In the genomic region with DNA sequence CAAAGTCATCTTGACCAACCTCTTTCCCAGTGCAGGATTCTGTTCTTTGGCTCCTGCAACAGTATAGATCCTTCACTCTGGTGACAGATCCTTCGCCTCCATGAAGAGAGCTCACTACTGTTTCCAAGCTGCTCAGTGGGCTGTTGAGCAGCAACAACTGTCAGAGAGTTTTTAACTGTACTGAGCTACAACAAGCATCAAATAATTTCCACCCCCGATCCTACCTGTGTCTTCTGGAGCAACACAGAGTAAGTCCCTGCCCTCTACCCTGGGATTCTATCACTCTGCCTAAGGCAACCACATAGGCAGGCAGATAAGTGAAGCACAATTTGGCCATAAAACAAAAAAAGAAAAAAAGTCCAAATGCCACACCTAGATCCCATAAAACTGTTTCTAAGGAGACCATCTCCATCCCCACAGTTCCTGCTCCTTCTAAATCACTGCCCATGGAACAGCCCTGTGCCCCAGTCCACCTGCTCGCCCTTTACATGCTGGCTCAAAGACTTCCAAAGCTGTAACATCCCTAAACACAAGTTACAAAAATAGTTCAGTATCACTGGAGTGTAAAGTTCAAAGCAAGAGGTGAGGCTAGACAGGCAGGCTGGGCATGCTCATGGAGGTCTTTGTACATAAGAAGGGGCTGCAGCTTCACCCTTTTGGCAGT, we compare ENCODE assay signal across 15 cellular contexts.
"Had no signal": no experiment of that assay in that cellular context is flagged by ENCODE, and none has a peak within 500 bp of the region (broad histone marks: within the 10 kb centered on the region; RNA-seq: fewer than 3 reads in every experiment).

No MANE protein-coding gene starts in this region.

- H3K4me3 Mint-ChIP-seq: activated CD4-positive, alpha-beta T cell treated with anti-CD3 and anti-CD28 coated beads, Interleukin-2, amount 10 ng/mL, durations not matched to agents 24 days and 14 days; activated T-helper 1 cell treated with anti-CD3 and anti-CD28 coated beads, Interleukin-12 subunit alpha, Interleukin-12 subunit beta, Interleukin-2, Interleukin-4 antibody, amounts not matched to agents 30 ng/mL and 10 ng/mL and 1 ng/mL, durations not matched to agents 14 hours and 24 hours and 36 hours; mesothelial cell of epicardium; naive thymus-derived CD4-positive, alpha-beta T cell; stimulated activated naive CD8-positive, alpha-beta T cell treated with anti-CD3 and anti-CD28 coated beads, Interleukin-15, Interleukin-2, amounts not matched to agents 100 ng/mL and 50 ng/mL, for 24 hours had no signal

- H3K27ac ChIP-seq: coronary artery, lower lobe of right lung had no signal

- H3K4me1 ChIP-seq: lower lobe of right lung had no signal

- DNase-seq: activated B cell treated with CpG ODN at 0.5 μM for 24 hours; activated CD4-positive, alpha-beta T cell treated with anti-CD3 and anti-CD28 coated beads, Interleukin-2, amount 10 ng/mL, durations not matched to agents 24 days and 14 days; activated naive CD4-positive, alpha-beta T cell treated with Interleukin-2 at 50 U/mL for 16 hours; effector memory CD4-positive, alpha-beta T cell; hippocampal formation; kidney glomerular epithelial cell; lower lobe of right lung; naive thymus-derived CD4-positive, alpha-beta T cell; occipital lobe; stimulated activated CD4-positive, alpha-beta T cell treated with anti-CD3 and anti-CD28 coated beads, Interleukin-4, amount 100 ng/mL, for 1 hour; stimulated activated CD8-positive, alpha-beta memory T cell treated with anti-CD3 and anti-CD28 coated beads, Interleukin-4, amount 100 ng/mL, for 48 hours had no signal

- H3K27me3 Mint-ChIP-seq: activated B cell treated with CpG ODN at 0.5 μM for 24 hours; activated CD4-positive, alpha-beta T cell treated with anti-CD3 and anti-CD28 coated beads, Interleukin-2, amount 10 ng/mL, durations not matched to agents 24 days and 14 days; naive thymus-derived CD4-positive, alpha-beta T cell; stimulated activated naive CD8-positive, alpha-beta T cell treated with anti-CD3 and anti-CD28 coated beads, Interleukin-15, Interleukin-2, amounts not matched to agents 100 ng/mL and 50 ng/mL, for 24 hours had no signal

- H3K4me1 Mint-ChIP-seq: mesothelial cell of epicardium had no signal

- H3K4me3 ChIP-seq: coronary artery, lower lobe of right lung had no signal

- H3K9me3 ChIP-seq: lower lobe of right lung had no signal

- H3K9me3 Mint-ChIP-seq: activated B cell treated with CpG ODN at 0.5 μM for 24 hours; activated CD4-positive, alpha-beta T cell treated with anti-CD3 and anti-CD28 coated beads, Interleukin-2, amount 10 ng/mL, durations not matched to agents 24 days and 14 days; activated T-helper 1 cell treated with anti-CD3 and anti-CD28 coated beads, Interleukin-12 subunit alpha, Interleukin-12 subunit beta, Interleukin-2, Interleukin-4 antibody, amounts not matched to agents 30 ng/mL and 10 ng/mL and 1 ng/mL, durations not matched to agents 14 hours and 24 hours and 36 hours; naive thymus-derived CD4-positive, alpha-beta T cell; stimulated activated naive CD8-positive, alpha-beta T cell treated with anti-CD3 and anti-CD28 coated beads, Interleukin-15, Interleukin-2, amounts not matched to agents 100 ng/mL and 50 ng/mL, for 24 hours had no signal

- H3K27ac Mint-ChIP-seq: activated CD4-positive, alpha-beta T cell treated with anti-CD3 and anti-CD28 coated beads, Interleukin-2, amount 10 ng/mL, durations not matched to agents 24 days and 14 days; activated T-helper 1 cell treated with anti-CD3 and anti-CD28 coated beads, Interleukin-12 subunit alpha, Interleukin-12 subunit beta, Interleukin-2, Interleukin-4 antibody, amounts not matched to agents 30 ng/mL and 10 ng/mL and 1 ng/mL, durations not matched to agents 14 hours and 24 hours and 36 hours; mesothelial cell of epicardium; stimulated activated naive CD8-positive, alpha-beta T cell treated with anti-CD3 and anti-CD28 coated beads, Interleukin-15, Interleukin-2, amounts not matched to agents 100 ng/mL and 50 ng/mL, for 24 hours had no signal
